1 cellular context compared by ENCODE assay signal in the genomic region with DNA sequence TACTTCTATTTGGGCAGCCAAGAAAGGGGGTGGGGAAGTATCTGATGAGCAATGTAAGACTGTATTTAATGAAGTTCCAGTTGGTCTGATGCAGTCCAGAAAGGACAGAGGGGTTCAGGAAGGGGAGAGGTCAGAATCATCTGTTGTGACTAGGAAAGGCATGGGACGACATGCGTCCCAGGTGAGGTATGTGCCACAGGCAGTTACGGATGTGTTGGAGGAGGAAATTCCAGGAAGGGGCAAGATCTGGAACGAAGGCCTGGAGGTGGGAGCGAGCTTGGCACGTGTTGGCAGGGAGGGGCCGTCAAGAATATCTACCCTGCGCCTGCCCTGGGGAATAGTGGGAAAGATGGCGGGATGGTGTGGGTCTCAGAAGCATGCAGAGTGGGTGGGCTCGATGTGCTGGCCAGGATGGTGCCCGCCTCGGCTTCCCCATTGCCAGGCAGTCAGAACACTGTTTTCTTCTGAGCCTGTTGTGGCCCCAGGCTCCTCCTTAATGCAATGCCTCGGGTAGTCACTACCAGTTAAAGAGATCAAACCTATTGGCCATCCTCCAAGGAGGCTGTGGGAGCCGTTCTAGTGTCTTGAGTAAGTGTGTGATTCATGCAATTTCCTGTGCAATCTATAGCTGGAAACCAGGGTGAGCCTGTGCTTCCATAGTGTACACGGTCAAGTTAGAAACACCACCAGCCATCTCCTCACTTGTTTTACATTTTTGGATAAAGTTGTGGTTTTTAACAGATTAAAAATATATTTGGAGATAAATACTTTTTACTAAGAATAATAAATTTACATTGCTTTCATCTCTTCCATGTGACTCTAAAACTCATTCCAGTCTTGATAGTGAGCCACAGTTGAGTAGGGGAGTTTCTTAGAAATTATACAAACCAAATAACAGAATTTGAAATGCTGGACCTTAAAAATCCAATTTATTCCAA.
TF ChIP-seq lines count a peak whose summit lies in the region.

No MANE protein-coding gene starts in this region.

TF ChIP-seq in K562, 482 proteins besides CTCF, POLR2A, EP300 and RAD21 (continued from another document and continues in another):
- TF ChIP-seq, protein P1, sequence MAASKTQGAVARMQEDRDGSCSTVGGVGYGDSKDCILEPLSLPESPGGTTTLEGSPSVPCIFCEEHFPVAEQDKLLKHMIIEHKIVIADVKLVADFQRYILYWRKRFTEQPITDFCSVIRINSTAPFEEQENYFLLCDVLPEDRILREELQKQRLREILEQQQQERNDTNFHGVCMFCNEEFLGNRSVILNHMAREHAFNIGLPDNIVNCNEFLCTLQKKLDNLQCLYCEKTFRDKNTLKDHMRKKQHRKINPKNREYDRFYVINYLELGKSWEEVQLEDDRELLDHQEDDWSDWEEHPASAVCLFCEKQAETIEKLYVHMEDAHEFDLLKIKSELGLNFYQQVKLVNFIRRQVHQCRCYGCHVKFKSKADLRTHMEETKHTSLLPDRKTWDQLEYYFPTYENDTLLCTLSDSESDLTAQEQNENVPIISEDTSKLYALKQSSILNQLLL (CRISPR knock-in tag; IDR thresholded peaks at IDR 0.05; ENCODE audit: borderline replicate concordance): no peak
- peak; percentile 71; the same call in 1 of the 2 replicates for TF ChIP-seq ARID3A (IDR thresholded peaks at IDR 0.05; ENCODE audit: borderline replicate concordance, low read depth, low read length)
- no peak for TF ChIP-seq ZKSCAN1 (IDR thresholded peaks at IDR 0.05; ENCODE audit: low read depth, low read length)
- TF ChIP-seq ELF4 (CRISPR knock-in tag; IDR thresholded peaks at IDR 0.05): peak; percentile 78; the same call in 1 of the 2 replicates
- TF ChIP-seq CEBPG (CRISPR knock-in tag; IDR thresholded peaks at IDR 0.05): peak; percentile 53; the same call in 1 of the 2 replicates
- peak; percentile 66 to 74; a peak in 3 of 4 replicates for TF ChIP-seq CEBPG (tag; conservative IDR thresholded peaks at IDR 0.05 in 1 of 2, IDR thresholded peaks at IDR 0.05 in 1 of 2)
- 0 out of 2 replicates have a peak, but pooled peaks have one; percentile 29 for TF ChIP-seq ZNF830 (CRISPR knock-in tag; IDR thresholded peaks at IDR 0.05)
- TF ChIP-seq ZBTB33 (CRISPR knock-in tag; IDR thresholded peaks at IDR 0.05): no peak
- peak; percentile 51 for TF ChIP-seq ETV1 (tag; conservative IDR thresholded peaks at IDR 0.05; ENCODE audit: low read depth)
- TF ChIP-seq KAT7 (CRISPR knock-in tag; IDR thresholded peaks at IDR 0.05; ENCODE audit: borderline replicate concordance): peak; percentile 18; the same call in 1 of the 2 replicates
- TF ChIP-seq, protein P2, sequence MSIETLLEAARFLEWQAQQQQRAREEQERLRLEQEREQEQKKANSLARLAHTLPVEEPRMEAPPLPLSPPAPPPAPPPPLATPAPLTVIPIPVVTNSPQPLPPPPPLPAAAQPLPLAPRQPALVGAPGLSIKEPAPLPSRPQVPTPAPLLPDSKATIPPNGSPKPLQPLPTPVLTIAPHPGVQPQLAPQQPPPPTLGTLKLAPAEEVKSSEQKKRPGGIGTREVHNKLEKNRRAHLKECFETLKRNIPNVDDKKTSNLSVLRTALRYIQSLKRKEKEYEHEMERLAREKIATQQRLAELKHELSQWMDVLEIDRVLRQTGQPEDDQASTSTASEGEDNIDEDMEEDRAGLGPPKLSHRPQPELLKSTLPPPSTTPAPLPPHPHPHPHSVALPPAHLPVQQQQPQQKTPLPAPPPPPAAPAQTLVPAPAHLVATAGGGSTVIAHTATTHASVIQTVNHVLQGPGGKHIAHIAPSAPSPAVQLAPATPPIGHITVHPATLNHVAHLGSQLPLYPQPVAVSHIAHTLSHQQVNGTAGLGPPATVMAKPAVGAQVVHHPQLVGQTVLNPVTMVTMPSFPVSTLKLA (conservative IDR thresholded peaks at IDR 0.05): no peak
- TF ChIP-seq MAZ (CRISPR knock-in tag; conservative IDR thresholded peaks at IDR 0.05 in 1 of 2, IDR thresholded peaks at IDR 0.05 in 1 of 2): peak in 1 of 2 experiments; percentile 12; a peak in 1 of 4 replicates
- no peak for TF ChIP-seq ZNF778 (CRISPR knock-in tag; IDR thresholded peaks at IDR 0.05)
- peak; percentile 81 for TF ChIP-seq ZKSCAN8 (CRISPR knock-in tag; IDR thresholded peaks at IDR 0.05)
- TF ChIP-seq ZNF695 (CRISPR knock-in tag; IDR thresholded peaks at IDR 0.05): no peak
- TF ChIP-seq RBFOX2 (IDR thresholded peaks at IDR 0.05; ENCODE audit: low read depth, low read length): peak; percentile 57
- TF ChIP-seq ZMIZ1 (IDR thresholded peaks at IDR 0.05; ENCODE audit: low read depth in 2 of 2, low read length in 2 of 2): no peak
- TF ChIP-seq GTF2E2 (tag; IDR thresholded peaks at IDR 0.05): peak; percentile 84
- no peak for TF ChIP-seq HOXB6 (CRISPR knock-in tag; IDR thresholded peaks at IDR 0.05; ENCODE audit: borderline replicate concordance)
- TF ChIP-seq, protein P3, sequence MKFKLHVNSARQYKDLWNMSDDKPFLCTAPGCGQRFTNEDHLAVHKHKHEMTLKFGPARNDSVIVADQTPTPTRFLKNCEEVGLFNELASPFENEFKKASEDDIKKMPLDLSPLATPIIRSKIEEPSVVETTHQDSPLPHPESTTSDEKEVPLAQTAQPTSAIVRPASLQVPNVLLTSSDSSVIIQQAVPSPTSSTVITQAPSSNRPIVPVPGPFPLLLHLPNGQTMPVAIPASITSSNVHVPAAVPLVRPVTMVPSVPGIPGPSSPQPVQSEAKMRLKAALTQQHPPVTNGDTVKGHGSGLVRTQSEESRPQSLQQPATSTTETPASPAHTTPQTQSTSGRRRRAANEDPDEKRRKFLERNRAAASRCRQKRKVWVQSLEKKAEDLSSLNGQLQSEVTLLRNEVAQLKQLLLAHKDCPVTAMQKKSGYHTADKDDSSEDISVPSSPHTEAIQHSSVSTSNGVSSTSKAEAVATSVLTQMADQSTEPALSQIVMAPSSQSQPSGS (CRISPR knock-in tag; IDR thresholded peaks at IDR 0.05): no peak
- TF ChIP-seq HOMEZ (CRISPR knock-in tag; IDR thresholded peaks at IDR 0.05): no peak
- TF ChIP-seq MYNN (IDR thresholded peaks at IDR 0.05): 0 out of 2 replicates have a peak, but pooled peaks have one; percentile 27
- TF ChIP-seq MYNN (CRISPR knock-in tag; IDR thresholded peaks at IDR 0.05): no peak
- no peak; the same call in 1 of the 2 replicates for TF ChIP-seq ZHX1 (conservative IDR thresholded peaks at IDR 0.05; ENCODE audit: low read length)
- TF ChIP-seq, protein P4, sequence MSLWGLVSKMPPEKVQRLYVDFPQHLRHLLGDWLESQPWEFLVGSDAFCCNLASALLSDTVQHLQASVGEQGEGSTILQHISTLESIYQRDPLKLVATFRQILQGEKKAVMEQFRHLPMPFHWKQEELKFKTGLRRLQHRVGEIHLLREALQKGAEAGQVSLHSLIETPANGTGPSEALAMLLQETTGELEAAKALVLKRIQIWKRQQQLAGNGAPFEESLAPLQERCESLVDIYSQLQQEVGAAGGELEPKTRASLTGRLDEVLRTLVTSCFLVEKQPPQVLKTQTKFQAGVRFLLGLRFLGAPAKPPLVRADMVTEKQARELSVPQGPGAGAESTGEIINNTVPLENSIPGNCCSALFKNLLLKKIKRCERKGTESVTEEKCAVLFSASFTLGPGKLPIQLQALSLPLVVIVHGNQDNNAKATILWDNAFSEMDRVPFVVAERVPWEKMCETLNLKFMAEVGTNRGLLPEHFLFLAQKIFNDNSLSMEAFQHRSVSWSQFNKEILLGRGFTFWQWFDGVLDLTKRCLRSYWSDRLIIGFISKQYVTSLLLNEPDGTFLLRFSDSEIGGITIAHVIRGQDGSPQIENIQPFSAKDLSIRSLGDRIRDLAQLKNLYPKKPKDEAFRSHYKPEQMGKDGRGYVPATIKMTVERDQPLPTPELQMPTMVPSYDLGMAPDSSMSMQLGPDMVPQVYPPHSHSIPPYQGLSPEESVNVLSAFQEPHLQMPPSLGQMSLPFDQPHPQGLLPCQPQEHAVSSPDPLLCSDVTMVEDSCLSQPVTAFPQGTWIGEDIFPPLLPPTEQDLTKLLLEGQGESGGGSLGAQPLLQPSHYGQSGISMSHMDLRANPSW (CRISPR knock-in tag; IDR thresholded peaks at IDR 0.05): no peak
- no peak for TF ChIP-seq PHF20 (IDR thresholded peaks at IDR 0.05; ENCODE audit: partially characterized antibody)
- TF ChIP-seq, protein P5, sequence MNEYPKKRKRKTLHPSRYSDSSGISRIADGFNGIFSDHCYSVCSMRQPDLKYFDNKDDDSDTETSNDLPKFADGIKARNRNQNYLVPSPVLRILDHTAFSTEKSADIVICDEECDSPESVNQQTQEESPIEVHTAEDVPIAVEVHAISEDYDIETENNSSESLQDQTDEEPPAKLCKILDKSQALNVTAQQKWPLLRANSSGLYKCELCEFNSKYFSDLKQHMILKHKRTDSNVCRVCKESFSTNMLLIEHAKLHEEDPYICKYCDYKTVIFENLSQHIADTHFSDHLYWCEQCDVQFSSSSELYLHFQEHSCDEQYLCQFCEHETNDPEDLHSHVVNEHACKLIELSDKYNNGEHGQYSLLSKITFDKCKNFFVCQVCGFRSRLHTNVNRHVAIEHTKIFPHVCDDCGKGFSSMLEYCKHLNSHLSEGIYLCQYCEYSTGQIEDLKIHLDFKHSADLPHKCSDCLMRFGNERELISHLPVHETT (CRISPR knock-in tag; conservative IDR thresholded peaks at IDR 0.05 in 1 of 2, IDR thresholded peaks at IDR 0.05 in 1 of 2): peak in 1 of 2 experiments; percentile 83; a peak in 2 of 4 replicates
- TF ChIP-seq ARID1B (IDR thresholded peaks at IDR 0.05): peak; percentile 67
- TF ChIP-seq MXI1 (IDR thresholded peaks at IDR 0.05; ENCODE audit: low read depth, low read length): no peak
- peak; percentile 91 for TF ChIP-seq CEBPB (tag; IDR thresholded peaks at IDR 0.05)
